ENCODE assay signal across 1 cellular context in genomic region chr12:108561852-108562347, GRCh38.
TF ChIP-seq lines count a peak whose summit lies in the region.

No MANE protein-coding gene starts in this region.

TF ChIP-seq in HEK293, 187 proteins besides CTCF, POLR2A, EP300 and RAD21 (continued from another document and continues in another):
- TF ChIP-seq ZNF518A (tag by site-specific recombination; conservative IDR thresholded peaks at IDR 0.05; ENCODE audit: low read depth) = no peak
- no peak for TF ChIP-seq KLF16 (tag by site-specific recombination; IDR thresholded peaks at IDR 0.05)
- no peak for TF ChIP-seq ZNF350 (tag by site-specific recombination; IDR thresholded peaks at IDR 0.05)
- TF ChIP-seq ZBTB8A (tag by site-specific recombination; IDR thresholded peaks at IDR 0.05) = no peak
- TF ChIP-seq GFI1B (tag by site-specific recombination; IDR thresholded peaks at IDR 0.05) = no peak
- TF ChIP-seq SALL2 (tag by site-specific recombination; IDR thresholded peaks at IDR 0.05; ENCODE audit: borderline replicate concordance) = no peak
- TF ChIP-seq ZSCAN5A (tag by site-specific recombination; IDR thresholded peaks at IDR 0.05) = no peak
- no peak for TF ChIP-seq ZNF433 (tag by site-specific recombination; IDR thresholded peaks at IDR 0.05; ENCODE audit: low read depth)
- peak; percentile 26; the same call in 1 of the 2 replicates for TF ChIP-seq TRIM28 (IDR thresholded peaks at IDR 0.05; ENCODE audit: borderline replicate concordance, low read length)
- TF ChIP-seq ZNF292 (tag by site-specific recombination; IDR thresholded peaks at IDR 0.05; ENCODE audit: borderline replicate concordance, low read depth) = no peak
- peak; percentile 34; the same call in 1 of the 2 replicates for TF ChIP-seq ZNF768 (tag by site-specific recombination; IDR thresholded peaks at IDR 0.05)
- TF ChIP-seq ZBTB7A (tag by site-specific recombination; IDR thresholded peaks at IDR 0.05; ENCODE audit: low read depth) = no peak
- no peak for TF ChIP-seq ZXDB (tag by site-specific recombination; IDR thresholded peaks at IDR 0.05)
- TF ChIP-seq ZNF623 (tag by site-specific recombination; IDR thresholded peaks at IDR 0.05) = 0 out of 2 replicates have a peak, but pooled peaks have one; percentile 2
- no peak for TF ChIP-seq ZFP37 (tag by site-specific recombination; IDR thresholded peaks at IDR 0.05)
- peak; percentile 96 for TF ChIP-seq PRDM10 (tag by site-specific recombination; IDR thresholded peaks at IDR 0.05)
- TF ChIP-seq ZNF266 (tag by site-specific recombination; IDR thresholded peaks at IDR 0.05; ENCODE audit: low read depth) = no peak
- no peak for TF ChIP-seq ZNF175 (tag by site-specific recombination; IDR thresholded peaks at IDR 0.05)
- no peak for TF ChIP-seq YY2 (tag by site-specific recombination; IDR thresholded peaks at IDR 0.05)
- TF ChIP-seq ZFHX2 (tag by site-specific recombination; conservative IDR thresholded peaks at IDR 0.05) = no peak
- no peak for TF ChIP-seq ZNF449 (tag by site-specific recombination; IDR thresholded peaks at IDR 0.05)
- no peak for TF ChIP-seq ZNF561 (tag by site-specific recombination; IDR thresholded peaks at IDR 0.05; ENCODE audit: borderline replicate concordance)
- TF ChIP-seq YY1 (tag by site-specific recombination; IDR thresholded peaks at IDR 0.05) = no peak
- TF ChIP-seq MZF1 (tag by site-specific recombination; IDR thresholded peaks at IDR 0.05; ENCODE audit: borderline replicate concordance) = no peak
- TF ChIP-seq ZNF530 (tag by site-specific recombination; IDR thresholded peaks at IDR 0.05; ENCODE audit: low read depth) = no peak
- TF ChIP-seq ZNF629 (tag by site-specific recombination; IDR thresholded peaks at IDR 0.05) = no peak
- no peak for TF ChIP-seq ZNF112 (tag by site-specific recombination; IDR thresholded peaks at IDR 0.05)
- no peak for TF ChIP-seq ZNF560 (tag by site-specific recombination; IDR thresholded peaks at IDR 0.05; ENCODE audit: borderline replicate concordance)
- TF ChIP-seq ZFP3 (tag by site-specific recombination; IDR thresholded peaks at IDR 0.05; ENCODE audit: low read depth) = no peak
- TF ChIP-seq ZNF138 (tag by site-specific recombination; IDR thresholded peaks at IDR 0.05; ENCODE audit: borderline replicate concordance) = no peak
- no peak for TF ChIP-seq KLF7 (tag by site-specific recombination; IDR thresholded peaks at IDR 0.05; ENCODE audit: borderline replicate concordance)
- no peak for TF ChIP-seq ZNF654 (tag by site-specific recombination; IDR thresholded peaks at IDR 0.05; ENCODE audit: low read depth)
- no peak for TF ChIP-seq PRDM6 (tag by site-specific recombination; IDR thresholded peaks at IDR 0.05)
- no peak for TF ChIP-seq ZSCAN16 (tag by site-specific recombination; IDR thresholded peaks at IDR 0.05)
- no peak for TF ChIP-seq ZNF596 (tag by site-specific recombination; IDR thresholded peaks at IDR 0.05)
- TF ChIP-seq ZNF354C (tag by site-specific recombination; IDR thresholded peaks at IDR 0.05; ENCODE audit: borderline replicate concordance, low read depth) = no peak
- no peak for TF ChIP-seq MEIS1 (CRISPR knock-in tag; IDR thresholded peaks at IDR 0.05; ENCODE audit: borderline replicate concordance)
- no peak for TF ChIP-seq TSHZ1 (tag by site-specific recombination; IDR thresholded peaks at IDR 0.05; ENCODE audit: borderline replicate concordance)
- no peak for TF ChIP-seq SCRT1 (tag by site-specific recombination; IDR thresholded peaks at IDR 0.05; ENCODE audit: borderline replicate concordance)
- TF ChIP-seq ZNF19 (tag by site-specific recombination; IDR thresholded peaks at IDR 0.05; ENCODE audit: low read depth) = no peak
- TF ChIP-seq GLI2 (tag by site-specific recombination; IDR thresholded peaks at IDR 0.05; ENCODE audit: borderline replicate concordance, low read depth) = no peak
- no peak for TF ChIP-seq ZNF513 (tag by site-specific recombination; IDR thresholded peaks at IDR 0.05)
- TF ChIP-seq EGR2 (tag by site-specific recombination; IDR thresholded peaks at IDR 0.05; ENCODE audit: low read depth) = no peak
- no peak for TF ChIP-seq ZNF521 (tag by site-specific recombination; IDR thresholded peaks at IDR 0.05)
- no peak for TF ChIP-seq ZNF10 (tag by site-specific recombination; IDR thresholded peaks at IDR 0.05)
